In the genomic region with DNA sequence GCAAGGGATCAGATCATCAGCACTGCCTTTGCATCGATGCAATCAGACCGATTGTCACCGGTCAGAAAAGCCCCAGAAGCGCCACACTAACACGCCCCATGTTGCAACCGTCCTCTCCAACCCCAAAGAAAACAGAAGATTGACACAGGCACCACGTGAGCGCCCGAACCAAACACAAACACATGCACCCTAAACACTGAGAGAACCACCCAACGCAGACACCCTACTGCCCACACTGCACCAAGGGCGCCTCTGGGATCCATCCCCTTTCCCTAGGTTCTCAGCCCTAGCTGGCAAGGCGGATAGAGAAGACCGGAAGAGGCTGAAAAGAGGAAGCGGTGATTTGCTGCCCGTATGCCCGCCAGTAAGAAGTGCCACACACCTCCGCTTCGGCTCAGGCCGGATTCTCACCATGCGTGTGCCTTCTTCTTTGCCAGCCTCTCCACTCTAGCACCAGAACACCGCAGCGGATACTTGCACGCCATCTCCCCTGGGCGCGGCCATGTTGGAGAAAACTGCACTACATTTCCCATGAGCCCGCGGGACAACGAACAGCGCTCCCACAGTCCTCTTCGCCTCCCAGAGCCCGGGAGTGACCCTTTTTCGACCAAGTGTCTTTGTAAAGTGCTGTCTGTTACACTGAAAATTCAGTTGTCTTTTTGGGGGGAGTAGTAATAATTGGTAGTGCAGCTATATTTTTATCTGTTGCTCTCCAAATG, we compare ENCODE assay signal across 2 cellular contexts.
TF ChIP-seq lines count a peak whose summit lies in the region.

A gene with protein sequence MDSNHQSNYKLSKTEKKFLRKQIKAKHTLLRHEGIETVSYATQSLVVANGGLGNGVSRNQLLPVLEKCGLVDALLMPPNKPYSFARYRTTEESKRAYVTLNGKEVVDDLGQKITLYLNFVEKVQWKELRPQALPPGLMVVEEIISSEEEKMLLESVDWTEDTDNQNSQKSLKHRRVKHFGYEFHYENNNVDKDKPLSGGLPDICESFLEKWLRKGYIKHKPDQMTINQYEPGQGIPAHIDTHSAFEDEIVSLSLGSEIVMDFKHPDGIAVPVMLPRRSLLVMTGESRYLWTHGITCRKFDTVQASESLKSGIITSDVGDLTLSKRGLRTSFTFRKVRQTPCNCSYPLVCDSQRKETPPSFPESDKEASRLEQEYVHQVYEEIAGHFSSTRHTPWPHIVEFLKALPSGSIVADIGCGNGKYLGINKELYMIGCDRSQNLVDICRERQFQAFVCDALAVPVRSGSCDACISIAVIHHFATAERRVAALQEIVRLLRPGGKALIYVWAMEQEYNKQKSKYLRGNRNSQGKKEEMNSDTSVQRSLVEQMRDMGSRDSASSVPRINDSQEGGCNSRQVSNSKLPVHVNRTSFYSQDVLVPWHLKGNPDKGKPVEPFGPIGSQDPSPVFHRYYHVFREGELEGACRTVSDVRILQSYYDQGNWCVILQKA (minus strand): TSS at position 517 of the 719 bp plus-strand sequence. CDS start 4,842 bp downstream, outside the sequence.

TF ChIP-seq in A549, 52 proteins besides CTCF, POLR2A, EP300 and RAD21 (continued from another document):
- TF ChIP-seq USF2 (IDR thresholded peaks at IDR 0.05): peak; percentile 64
- TF ChIP-seq, protein P1, sequence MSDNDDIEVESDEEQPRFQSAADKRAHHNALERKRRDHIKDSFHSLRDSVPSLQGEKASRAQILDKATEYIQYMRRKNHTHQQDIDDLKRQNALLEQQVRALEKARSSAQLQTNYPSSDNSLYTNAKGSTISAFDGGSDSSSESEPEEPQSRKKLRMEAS (IDR thresholded peaks at IDR 0.05): peak; percentile 76
TF ChIP-seq in A549: peak in this region for 6.

TF ChIP-seq in WTC11, 78 proteins besides CTCF, POLR2A, EP300 and RAD21 (continued from another document):
- TF ChIP-seq, protein P2, sequence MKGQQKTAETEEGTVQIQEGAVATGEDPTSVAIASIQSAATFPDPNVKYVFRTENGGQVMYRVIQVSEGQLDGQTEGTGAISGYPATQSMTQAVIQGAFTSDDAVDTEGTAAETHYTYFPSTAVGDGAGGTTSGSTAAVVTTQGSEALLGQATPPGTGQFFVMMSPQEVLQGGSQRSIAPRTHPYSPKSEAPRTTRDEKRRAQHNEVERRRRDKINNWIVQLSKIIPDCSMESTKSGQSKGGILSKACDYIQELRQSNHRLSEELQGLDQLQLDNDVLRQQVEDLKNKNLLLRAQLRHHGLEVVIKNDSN (CRISPR knock-in tag; IDR thresholded peaks at IDR 0.05): 0 out of 2 replicates have a peak, but pooled peaks have one; percentile 50
- TF ChIP-seq IRF1 (CRISPR knock-in tag; IDR thresholded peaks at IDR 0.05) (no peak), ZNF416 (CRISPR knock-in tag; IDR thresholded peaks at IDR 0.05) (no peak), SP1 (CRISPR knock-in tag; conservative IDR thresholded peaks at IDR 0.05) (0 out of 2 replicates have a peak, but pooled peaks have one; percentile 29), TEAD1 (CRISPR knock-in tag; IDR thresholded peaks at IDR 0.05) (peak; percentile 12; the same call in 1 of the 2 replicates), SOX15 (CRISPR knock-in tag; IDR thresholded peaks at IDR 0.05) (no peak)
- TF ChIP-seq, protein P1 (CRISPR knock-in tag; IDR thresholded peaks at IDR 0.05): peak; percentile 66
